ENCODE assay signal across 9 cellular contexts in the genomic region with DNA sequence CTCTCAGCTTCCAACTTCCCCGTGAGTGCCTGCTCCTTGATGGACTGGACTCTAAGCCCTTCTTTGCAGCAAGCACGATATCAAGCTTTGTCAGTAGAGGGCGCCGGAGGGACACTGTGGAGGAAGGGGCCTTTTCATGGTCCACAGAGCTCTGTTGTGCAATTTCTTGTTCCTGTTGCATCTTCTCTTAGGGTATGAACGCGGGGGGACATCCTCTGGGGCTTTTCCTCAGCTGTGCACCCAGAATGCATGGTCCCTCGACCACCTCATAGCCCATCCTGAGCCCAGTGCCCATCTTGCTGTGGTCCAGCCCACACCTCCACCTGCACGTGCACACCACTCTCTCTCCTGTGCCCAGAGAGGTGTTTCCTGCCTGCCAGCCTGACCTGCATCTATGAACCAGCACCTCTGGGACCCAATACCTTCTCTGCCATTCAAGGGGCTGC.
DNase-seq lines count a peak whose midpoint lies in the region; ATAC-seq lines count a peak whose summit lies in the region.
"Had no signal": no experiment of that assay in that cellular context is flagged by ENCODE, and none has a peak within 500 bp of the region (broad histone marks: within the 10 kb centered on the region; RNA-seq: fewer than 3 reads in every experiment).

No MANE protein-coding gene starts in this region.

- H3K9me3 Mint-ChIP-seq in activated naive CD8-positive, alpha-beta T cell treated with anti-CD3 and anti-CD28 coated beads for 36 hours = peaks cover 3% of the 10 kb centered on the region

- H3K27ac Mint-ChIP-seq in activated naive CD8-positive, alpha-beta T cell treated with anti-CD3 and anti-CD28 coated beads for 36 hours = peak overlapping the region; percentile 23
- H3K27ac Mint-ChIP-seq: activated naive CD4-positive, alpha-beta T cell treated with anti-CD3 and anti-CD28 coated beads, Interleukin-2, amount 50 U/mL, for 72 hours had no signal

- peaks cover 11% of the 10 kb centered on the region for H3K27me3 Mint-ChIP-seq in activated naive CD8-positive, alpha-beta T cell treated with anti-CD3 and anti-CD28 coated beads for 36 hours

- intact Hi-C loops in Right ventricle myocardium superior (cut with DNase I) = loop anchor here (5.0 kb wide), 1 partner anchor 294 kb away; no protein-coding TSS in a partner anchor

- DNase-seq in ELF-1 (ENCODE audit: low read depth, low spot score) (peak; percentile 90), NAMALWA (ENCODE audit: low spot score) (peak; percentile 92), SHP77 (lab: John Stamatoyannopoulos, UW) (peak; percentile 79 to 86), Right ventricle myocardium superior (peak; percentile 81), pons (ENCODE audit: low spot score) (peak; percentile 83)
- DNase-seq in activated naive CD8-positive, alpha-beta T cell treated with anti-CD3 and anti-CD28 coated beads for 36 hours = peak; percentile 59

- no peaks in the 10 kb centered on the region for H3K36me3 Mint-ChIP-seq in activated naive CD8-positive, alpha-beta T cell treated with anti-CD3 and anti-CD28 coated beads for 36 hours

- peak; percentile 83 for ATAC-seq in Right ventricle myocardium superior (ENCODE audit: poor library complexity)
- no peak for ATAC-seq in GM18502 (IDR thresholded peaks at IDR 0.05; ENCODE audit: poor library complexity, unreplicated experiment)
- ATAC-seq in HG02885 (IDR thresholded peaks at IDR 0.05; ENCODE audit: poor library complexity, unreplicated experiment) = no peak

- H3K4me1 Mint-ChIP-seq in activated naive CD8-positive, alpha-beta T cell treated with anti-CD3 and anti-CD28 coated beads for 36 hours = no peaks in the 10 kb centered on the region

- H3K4me3 Mint-ChIP-seq in activated naive CD8-positive, alpha-beta T cell treated with anti-CD3 and anti-CD28 coated beads for 36 hours = no peak overlapping the region
